In the genomic region with DNA sequence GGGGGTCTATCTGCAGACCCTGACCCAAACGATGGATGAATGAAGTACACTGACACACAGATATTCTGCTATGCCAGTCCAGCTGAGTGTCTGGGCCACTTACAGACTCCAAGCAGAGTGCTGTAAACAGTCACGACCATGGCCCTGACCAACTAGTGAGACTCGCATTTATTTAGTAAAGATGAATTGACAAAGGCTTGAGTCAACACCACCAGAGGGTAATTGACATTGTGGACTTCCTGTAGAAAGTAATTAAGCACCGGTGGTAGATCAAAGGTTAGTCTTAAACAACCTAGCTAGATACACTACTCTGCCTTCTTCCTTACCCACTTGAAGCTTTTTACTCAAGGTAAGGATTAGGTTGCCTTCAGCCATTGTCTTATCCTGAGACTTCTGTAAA, we compare ENCODE assay signal across 14 cellular contexts.
DNase-seq lines count a peak whose midpoint lies in the region; ATAC-seq and TF ChIP-seq lines count a peak whose summit lies in the region.
"Had no signal": no experiment of that assay in that cellular context is flagged by ENCODE, and none has a peak within 500 bp of the region (broad histone marks: within the 10 kb centered on the region; RNA-seq: fewer than 3 reads in every experiment).

No MANE protein-coding gene starts in this region.

- CTCF ChIA-PET in PC-3 (lab: Charles Lee): no interaction called here

- no peak overlapping the region for H2AFZ ChIP-seq in PC-3 (ENCODE audit: low read length)

- no peaks in the 10 kb centered on the region for H3K79me2 ChIP-seq in PC-3 (ENCODE audit: low read length)

- no peaks in the 10 kb centered on the region for H3K9me3 ChIP-seq in PC-3 (ENCODE audit: low read length)
- no peaks in the 10 kb centered on the region for H3K9me3 ChIP-seq in BE2C

- DNase-seq in DMS53 (lab: John Stamatoyannopoulos, UW) (peak; percentile 20), DMS53 treated with DMSO at 0.1 percent for 48 hours (lab: John Stamatoyannopoulos, UW; ENCODE audit: unreplicated experiment) (no peak), HT-29 (ENCODE audit: low spot score) (peak; percentile 73), PC-3 (peak; percentile 30), BE2C (no peak)
- no peak for DNase-seq in stimulated activated CD4-positive, alpha-beta T cell treated with anti-CD3 and anti-CD28 coated beads, Interleukin-15, amount 100 ng/mL, for 24 hours
- DNase-seq: Calu3; CD8-positive, alpha-beta T cell; GOT3; H7 had no signal

- H3F3A ChIP-seq in PC-3 (ENCODE audit: low read length, unreplicated experiment): peaks cover 8% of the 10 kb centered on the region

- TF ChIP-seq CTCF in PC-3 (conservative IDR thresholded peaks at IDR 0.05; ENCODE audit: low read depth, low read length): no peak
- no peak for TF ChIP-seq CTCF in BE2C (IDR thresholded peaks at IDR 0.05; ENCODE audit: low read depth, low read length)

- no TSS peak for BruUV-seq in PC-3 (replicated peaks; lab: Mats Ljungman, UMichigan)

- no peaks in the 10 kb centered on the region for H3K36me3 ChIP-seq in PC-3 (ENCODE audit: low read depth, low read length)
- H3K36me3 ChIP-seq in BE2C: no peaks in the 10 kb centered on the region
- H3K36me3 ChIP-seq: BLaER1 treated with 17β-estradiol and CSF1 and Interleukin-3, amounts not matched to agents 10 nM and 100 nM had no signal

- H4K20me1 ChIP-seq in PC-3 (ENCODE audit: low read length): no peaks in the 10 kb centered on the region
- H4K20me1 ChIP-seq: BLaER1 treated with 17β-estradiol and CSF1 and Interleukin-3, amounts not matched to agents 10 nM and 100 nM had no signal

- no peaks in the 10 kb centered on the region for H3K27me3 ChIP-seq in PC-3 (ENCODE audit: low read length)
- no peaks in the 10 kb centered on the region for H3K27me3 ChIP-seq in BE2C
- H3K27me3 ChIP-seq: BLaER1 treated with 17β-estradiol and CSF1 and Interleukin-3, amounts not matched to agents 10 nM and 100 nM had no signal

- peaks cover 32% of the 10 kb centered on the region for H3K4me1 ChIP-seq in PC-3 (ENCODE audit: insufficient read depth, low read length)
- no peaks in the 10 kb centered on the region for H3K4me1 ChIP-seq in BE2C
- H3K4me1 ChIP-seq: BLaER1 treated with 17β-estradiol and CSF1 and Interleukin-3, amounts not matched to agents 10 nM and 100 nM had no signal

- H3K27ac ChIP-seq in PC-3 (ENCODE audit: low read length): no peak overlapping the region
- H3K27ac ChIP-seq: 22Rv1; BLaER1 treated with 17β-estradiol and CSF1 and Interleukin-3, amounts not matched to agents 10 nM and 100 nM had no signal

- ATAC-seq in PC-3 (peak; percentile 19; the same call in 1 of the 2 replicates), GM18520 (IDR thresholded peaks at IDR 0.05; ENCODE audit: unreplicated experiment) (no peak)
- ATAC-seq: CD8-positive, alpha-beta T cell; K562 had no signal

- no peak overlapping the region for H3K4me3 ChIP-seq in PC-3 (ENCODE audit: low read length)
- no peak overlapping the region for H3K4me3 ChIP-seq in BE2C (ENCODE audit: low read depth, low read length)
- H3K4me3 ChIP-seq: BLaER1 treated with 17β-estradiol and CSF1 and Interleukin-3, amounts not matched to agents 10 nM and 100 nM; K562 had no signal

- no peak overlapping the region for H3K9ac ChIP-seq in PC-3 (ENCODE audit: low read length)
- H3K9ac ChIP-seq: BLaER1 treated with 17β-estradiol and CSF1 and Interleukin-3, amounts not matched to agents 10 nM and 100 nM had no signal

- no peaks in the 10 kb centered on the region for H3K9me2 ChIP-seq in PC-3 (replicated peaks; ENCODE audit: low read length)

- intact Hi-C loops in PC-3 (cut with micrococcal nuclease): no loop called here

- POLR2A ChIA-PET in PC-3 (lab: Charles Lee; ENCODE audit: unreplicated experiment): interaction anchor here (0.5 kb wide), 1 partner anchor 51 kb away, joined by 3 read pairs; no protein-coding TSS in a partner anchor

- no peak overlapping the region for H3K4me2 ChIP-seq in PC-3 (ENCODE audit: low read length)
- H3K4me2 ChIP-seq: BLaER1 treated with 17β-estradiol and CSF1 and Interleukin-3, amounts not matched to agents 10 nM and 100 nM had no signal

Comparison
In these comparisons a context has a peak if more than half of its experiments do, and no peak if none do; other contexts are left out.
1. DNase-seq: peak in DMS53 (single experiment), HT-29 (single experiment) and PC-3 (single experiment); none in DMS53 treated with DMSO at 0.1 percent for 48 hours (single experiment), BE2C (single experiment) and stimulated activated CD4-positive, alpha-beta T cell treated with anti-CD3 and anti-CD28 coated beads, Interleukin-15, amount 100 ng/mL, for 24 hours (single experiment).